ENCODE assay signal across 16 cellular contexts in the genomic region with DNA sequence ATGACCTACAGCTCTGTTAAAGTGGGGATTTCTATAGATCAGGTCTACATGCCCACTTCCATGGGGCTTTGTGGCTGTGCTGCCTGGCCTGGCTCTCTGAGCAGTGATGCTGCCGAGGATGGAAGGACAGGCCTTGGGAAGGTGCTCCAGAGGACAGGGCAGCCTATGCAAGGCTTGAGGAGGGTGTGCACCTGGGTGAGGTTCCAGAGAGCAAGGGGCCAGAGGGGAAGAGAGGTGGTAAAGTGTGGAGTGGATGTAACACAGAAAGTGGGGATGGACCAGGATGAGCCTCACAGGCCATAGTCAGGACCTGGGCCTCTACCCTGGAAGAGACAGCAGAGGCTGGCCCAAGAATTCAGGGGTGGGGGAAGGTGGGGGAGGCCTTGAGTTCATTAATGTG.
DNase-seq lines count a peak whose midpoint lies in the region; ATAC-seq and TF ChIP-seq lines count a peak whose summit lies in the region.
"Had no signal": no experiment of that assay in that cellular context is flagged by ENCODE, and none has a peak within 500 bp of the region (broad histone marks: within the 10 kb centered on the region; RNA-seq: fewer than 3 reads in every experiment).

No MANE protein-coding gene starts in this region.

- H4K20me1 ChIP-seq in mammary epithelial cell (ENCODE audit: insufficient read depth, low read length), result no peaks in the 10 kb centered on the region
- H4K20me1 ChIP-seq: BLaER1 treated with 17β-estradiol and CSF1 and Interleukin-3, amounts not matched to agents 10 nM and 100 nM had no signal

- no peak overlapping the region for H3K4me2 ChIP-seq in mammary epithelial cell (ENCODE audit: insufficient read depth, low read depth, low read length)
- H3K4me2 ChIP-seq in neuronal stem cell (ENCODE audit: insufficient read depth, low read length, poor library complexity, severe bottlenecking), result no peak overlapping the region

- H3K79me1 ChIP-seq in neuronal stem cell (ENCODE audit: low read depth, low read length), result no peaks in the 10 kb centered on the region

- H3K27me3 Mint-ChIP-seq in MCF 10A (ENCODE audit: insufficient read depth, unreplicated experiment), result no peaks in the 10 kb centered on the region
- H3K27me3 Mint-ChIP-seq: B cell; CD4-positive, alpha-beta T cell had no signal

- no peak overlapping the region for H3K27ac ChIP-seq in mammary epithelial cell (ENCODE audit: insufficient read depth, low read depth, low read length)
- no peak overlapping the region for H3K27ac ChIP-seq in neuronal stem cell (replicated peaks; ENCODE audit: low read length)
- H3K27ac ChIP-seq: 22Rv1, C4-2B had no signal

- 40% methylated on average over 1 of the region's 1 CpG for WGBS in mammary epithelial cell (ENCODE audit: low coverage, missing lambda C conversion rate)
- no CpG with 5 or more reads among the region's 1 CpG for WGBS in neuronal stem cell (ENCODE audit: extremely low coverage in 2 of 2, insufficient read length in 2 of 2, insufficient replicate concordance in 1 of 2), 2 donors

- peak overlapping the region; percentile 14 for H3K27ac Mint-ChIP-seq in MCF 10A (ENCODE audit: low read depth, unreplicated experiment)
- H3K27ac Mint-ChIP-seq: B cell; CD4-positive, alpha-beta T cell; CD8-positive, alpha-beta T cell had no signal

- dilution Hi-C loops in mammary epithelial cell (cut with HindIII; ENCODE audit: low sequenced_read_pairs), result no loop called here

- H2BK12ac ChIP-seq in neuronal stem cell (ENCODE audit: low read length), result no peak overlapping the region

- no TSS peak for BruUV-seq in MCF 10A (replicated peaks; lab: Mats Ljungman, UMichigan)
- no TSS peak for BruUV-seq in mammary epithelial cell (replicated peaks; lab: Mats Ljungman, UMichigan)

- H3K9me3 ChIP-seq in mammary epithelial cell (replicated peaks; ENCODE audit: insufficient read depth, low read length) (peaks cover 7% of the 10 kb centered on the region), neuronal stem cell (replicated peaks in 1 of 2; ENCODE audit: control insufficient read depth in 2 of 2, insufficient read depth in 1 of 2, low read depth in 1 of 2, low read length in 2 of 2) (no peaks in the 10 kb centered on the region)
- H3K9me3 ChIP-seq: BLaER1 treated with 17β-estradiol and CSF1 and Interleukin-3, amounts not matched to agents 10 nM and 100 nM; Caco-2 had no signal

- no peak for ATAC-seq in GM21529 (IDR thresholded peaks at IDR 0.05; ENCODE audit: unreplicated experiment)
- ATAC-seq: CD8-positive, alpha-beta T cell had no signal

- no peaks in the 10 kb centered on the region for H3K9me3 Mint-ChIP-seq in MCF 10A (ENCODE audit: unreplicated experiment)
- H3K9me3 Mint-ChIP-seq: CD8-positive, alpha-beta T cell had no signal

- DNase-seq in MCF 10A (ENCODE audit: unreplicated experiment), result no peak
- DNase-seq in mammary epithelial cell, result no peak
- DNase-seq in neuronal stem cell (ENCODE audit: low spot score), result no peak
- DNase-seq in SK-N-DZ (ENCODE audit: low spot score), result no peak
- DNase-seq: AML-193; Caco-2; Calu3; CD4-positive, alpha-beta T cell; CD8-positive, alpha-beta T cell; DMS79 treated with DMSO at 0.1 percent for 48 hours; GF-D8 had no signal

- POLR2A ChIA-PET in MCF 10A (lab: Yijun Ruan, JAX), result no interaction called here

- H3K4me1 Mint-ChIP-seq in MCF 10A (ENCODE audit: insufficient read depth, unreplicated experiment), result peaks cover 13% of the 10 kb centered on the region
- H3K4me1 Mint-ChIP-seq: B cell had no signal

- no peak overlapping the region for H2BK15ac ChIP-seq in neuronal stem cell (ENCODE audit: low read length)

- in situ Hi-C loops in mammary epithelial cell (cut with MboI; ENCODE audit: low sequenced_read_pairs in 2 of 2), result no loop called here

- H3K36me3 ChIP-seq in mammary epithelial cell (ENCODE audit: insufficient read depth, low read length) (no peaks in the 10 kb centered on the region), neuronal stem cell (replicated peaks in 1 of 2; ENCODE audit: control insufficient read depth in 2 of 2, insufficient read depth in 2 of 2, low read length in 2 of 2) (no peaks in the 10 kb centered on the region)
- H3K36me3 ChIP-seq: BLaER1 treated with 17β-estradiol and CSF1 and Interleukin-3, amounts not matched to agents 10 nM and 100 nM had no signal

- H2BK120ac ChIP-seq in neuronal stem cell (ENCODE audit: low read depth, low read length), result no peak overlapping the region

- H3K36me3 Mint-ChIP-seq in MCF 10A (ENCODE audit: insufficient read depth, unreplicated experiment), result no peaks in the 10 kb centered on the region
- H3K36me3 Mint-ChIP-seq: CD8-positive, alpha-beta T cell had no signal

- TF ChIP-seq CTCF in MCF 10A (IDR thresholded peaks at IDR 0.05; ENCODE audit: unreplicated experiment) (no peak), mammary epithelial cell (conservative IDR thresholded peaks at IDR 0.05 in 1 of 2, IDR thresholded peaks at IDR 0.05 in 1 of 2; ENCODE audit: extremely low read depth in 1 of 2, insufficient read depth in 1 of 2, low read depth in 1 of 2, low read length in 2 of 2) (no peak)

- H4K8ac ChIP-seq in neuronal stem cell (ENCODE audit: low read depth, low read length), result no peak overlapping the region

- peak overlapping the region; percentile 11 for H3K18ac ChIP-seq in neuronal stem cell (ENCODE audit: low read length)

- H2BK5ac ChIP-seq in neuronal stem cell (ENCODE audit: low read length), result no peak overlapping the region

- H3K14ac ChIP-seq in neuronal stem cell (ENCODE audit: low read length), result no peak overlapping the region

- H3K4me3 Mint-ChIP-seq in MCF 10A (ENCODE audit: unreplicated experiment), result no peak overlapping the region
- H3K4me3 Mint-ChIP-seq: B cell; CD4-positive, alpha-beta T cell; CD8-positive, alpha-beta T cell had no signal

- intact Hi-C loops in MCF 10A (cut with micrococcal nuclease), result no loop called here
- intact Hi-C loops in mammary epithelial cell (cut with micrococcal nuclease), result no loop called here

- H3K4me3 ChIP-seq in mammary epithelial cell (replicated peaks in 1 of 3; ENCODE audit: insufficient read depth in 1 of 3, low read depth in 2 of 3, low read length in 3 of 3) (no peak overlapping the region), neuronal stem cell (ENCODE audit: low read length in 2 of 2) (no peak overlapping the region)
- H3K4me3 ChIP-seq: BLaER1 treated with 17β-estradiol and CSF1 and Interleukin-3, amounts not matched to agents 10 nM and 100 nM had no signal

- no peaks in the 10 kb centered on the region for H3K79me2 ChIP-seq in mammary epithelial cell (ENCODE audit: insufficient read depth, low read length)

- H3K4ac ChIP-seq in neuronal stem cell (ENCODE audit: low read length), result no peak overlapping the region

- H3K4me1 ChIP-seq in mammary epithelial cell (ENCODE audit: insufficient read depth, low read length) (no peaks in the 10 kb centered on the region), neuronal stem cell (ENCODE audit: control insufficient read depth in 2 of 2, insufficient read depth in 1 of 2, low read depth in 1 of 2, low read length in 2 of 2) (peaks cover 0 to 2% of the 10 kb centered on the region in 2 donors)
- H3K4me1 ChIP-seq: Caco-2 had no signal

- no peak overlapping the region for H3K23ac ChIP-seq in neuronal stem cell (ENCODE audit: low read depth, low read length, poor library complexity)

- CTCF ChIA-PET in MCF 10A (lab: Yijun Ruan, JAX), result no interaction called here
- CTCF ChIA-PET in mammary epithelial cell (lab: Charles Lee; ENCODE audit: low non-redundant PET), result no interaction called here

- no peak overlapping the region for H2AK5ac ChIP-seq in neuronal stem cell (ENCODE audit: low read depth, low read length)

- no peaks in the 10 kb centered on the region for H3K27me3 ChIP-seq in mammary epithelial cell (ENCODE audit: insufficient read depth, low read length)
- H3K27me3 ChIP-seq in neuronal stem cell (ENCODE audit: control insufficient read depth in 3 of 3, insufficient read depth in 3 of 3, low read depth in 1 of 3, low read length in 3 of 3), result no peaks in the 10 kb centered on the region
- H3K27me3 ChIP-seq: BLaER1 treated with 17β-estradiol and CSF1 and Interleukin-3, amounts not matched to agents 10 nM and 100 nM had no signal

- no peak overlapping the region for H4K91ac ChIP-seq in neuronal stem cell (ENCODE audit: low read depth, low read length, poor library complexity)

- no peak overlapping the region for H2AFZ ChIP-seq in mammary epithelial cell (ENCODE audit: low read depth, low read length)
- H2AFZ ChIP-seq in neuronal stem cell (ENCODE audit: low read length), result no peak overlapping the region

- H3K9ac ChIP-seq in mammary epithelial cell (ENCODE audit: insufficient read depth, low read length) (no peak overlapping the region), neuronal stem cell (ENCODE audit: low read depth, low read length, poor library complexity) (no peak overlapping the region)
- H3K9ac ChIP-seq: BLaER1 treated with 17β-estradiol and CSF1 and Interleukin-3, amounts not matched to agents 10 nM and 100 nM had no signal
